ENCODE assay signal across 2 cellular contexts in genomic region chr4:182756161-182756690, GRCh38.
TF ChIP-seq lines count a peak whose summit lies in the region.

No MANE protein-coding gene starts in this region.

TF ChIP-seq in GM23338, 12 proteins besides CTCF, POLR2A, EP300 and RAD21:
- TF ChIP-seq STAT1 (IDR thresholded peaks at IDR 0.05; ENCODE audit: unreplicated experiment) = no peak
- TF ChIP-seq ZNF462 (CRISPR knock-in tag; IDR thresholded peaks at IDR 0.05) = no peak
- no peak for TF ChIP-seq ZNF331 (CRISPR knock-in tag; IDR thresholded peaks at IDR 0.05; ENCODE audit: low read depth)
- no peak for TF ChIP-seq NANOG (IDR thresholded peaks at IDR 0.05; ENCODE audit: borderline replicate concordance)
- TF ChIP-seq, protein P1, sequence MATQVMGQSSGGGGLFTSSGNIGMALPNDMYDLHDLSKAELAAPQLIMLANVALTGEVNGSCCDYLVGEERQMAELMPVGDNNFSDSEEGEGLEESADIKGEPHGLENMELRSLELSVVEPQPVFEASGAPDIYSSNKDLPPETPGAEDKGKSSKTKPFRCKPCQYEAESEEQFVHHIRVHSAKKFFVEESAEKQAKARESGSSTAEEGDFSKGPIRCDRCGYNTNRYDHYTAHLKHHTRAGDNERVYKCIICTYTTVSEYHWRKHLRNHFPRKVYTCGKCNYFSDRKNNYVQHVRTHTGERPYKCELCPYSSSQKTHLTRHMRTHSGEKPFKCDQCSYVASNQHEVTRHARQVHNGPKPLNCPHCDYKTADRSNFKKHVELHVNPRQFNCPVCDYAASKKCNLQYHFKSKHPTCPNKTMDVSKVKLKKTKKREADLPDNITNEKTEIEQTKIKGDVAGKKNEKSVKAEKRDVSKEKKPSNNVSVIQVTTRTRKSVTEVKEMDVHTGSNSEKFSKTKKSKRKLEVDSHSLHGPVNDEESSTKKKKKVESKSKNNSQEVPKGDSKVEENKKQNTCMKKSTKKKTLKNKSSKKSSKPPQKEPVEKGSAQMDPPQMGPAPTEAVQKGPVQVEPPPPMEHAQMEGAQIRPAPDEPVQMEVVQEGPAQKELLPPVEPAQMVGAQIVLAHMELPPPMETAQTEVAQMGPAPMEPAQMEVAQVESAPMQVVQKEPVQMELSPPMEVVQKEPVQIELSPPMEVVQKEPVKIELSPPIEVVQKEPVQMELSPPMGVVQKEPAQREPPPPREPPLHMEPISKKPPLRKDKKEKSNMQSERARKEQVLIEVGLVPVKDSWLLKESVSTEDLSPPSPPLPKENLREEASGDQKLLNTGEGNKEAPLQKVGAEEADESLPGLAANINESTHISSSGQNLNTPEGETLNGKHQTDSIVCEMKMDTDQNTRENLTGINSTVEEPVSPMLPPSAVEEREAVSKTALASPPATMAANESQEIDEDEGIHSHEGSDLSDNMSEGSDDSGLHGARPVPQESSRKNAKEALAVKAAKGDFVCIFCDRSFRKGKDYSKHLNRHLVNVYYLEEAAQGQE (IDR thresholded peaks at IDR 0.05; ENCODE audit: unreplicated experiment) = no peak
- TF ChIP-seq JUNB (IDR thresholded peaks at IDR 0.05; ENCODE audit: unreplicated experiment) = no peak
- TF ChIP-seq EZH2 (IDR thresholded peaks at IDR 0.05; ENCODE audit: low read depth, unreplicated experiment) = no peak
- no peak for TF ChIP-seq POLR2AphosphoS5 (IDR thresholded peaks at IDR 0.05; ENCODE audit: low read depth)
- TF ChIP-seq CREB1 (CRISPR knock-in tag; IDR thresholded peaks at IDR 0.05; ENCODE audit: low read depth) = no peak
- TF ChIP-seq, protein P2, sequence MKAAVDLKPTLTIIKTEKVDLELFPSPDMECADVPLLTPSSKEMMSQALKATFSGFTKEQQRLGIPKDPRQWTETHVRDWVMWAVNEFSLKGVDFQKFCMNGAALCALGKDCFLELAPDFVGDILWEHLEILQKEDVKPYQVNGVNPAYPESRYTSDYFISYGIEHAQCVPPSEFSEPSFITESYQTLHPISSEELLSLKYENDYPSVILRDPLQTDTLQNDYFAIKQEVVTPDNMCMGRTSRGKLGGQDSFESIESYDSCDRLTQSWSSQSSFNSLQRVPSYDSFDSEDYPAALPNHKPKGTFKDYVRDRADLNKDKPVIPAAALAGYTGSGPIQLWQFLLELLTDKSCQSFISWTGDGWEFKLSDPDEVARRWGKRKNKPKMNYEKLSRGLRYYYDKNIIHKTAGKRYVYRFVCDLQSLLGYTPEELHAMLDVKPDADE (IDR thresholded peaks at IDR 0.05) = no peak
- TF ChIP-seq EZH2phosphoT487 (IDR thresholded peaks at IDR 0.05; ENCODE audit: unreplicated experiment) = no peak
- no peak for TF ChIP-seq ZNF114 (CRISPR knock-in tag; IDR thresholded peaks at IDR 0.05)

TF ChIP-seq in IMR-90, 13 proteins besides CTCF, POLR2A, EP300 and RAD21:
- TF ChIP-seq CHD1 (IDR thresholded peaks at IDR 0.05; ENCODE audit: low read depth, low read length) = no peak
- TF ChIP-seq BHLHE40 (IDR thresholded peaks at IDR 0.05; ENCODE audit: low read depth, low read length) = no peak
- TF ChIP-seq MAFK (IDR thresholded peaks at IDR 0.05; ENCODE audit: low read depth, low read length) = no peak
- TF ChIP-seq SMC3 (IDR thresholded peaks at IDR 0.05; ENCODE audit: low read depth, low read length) = no peak
- TF ChIP-seq RFX5 (IDR thresholded peaks at IDR 0.05; ENCODE audit: low read depth, low read length) = no peak
- TF ChIP-seq MXI1 (IDR thresholded peaks at IDR 0.05; ENCODE audit: borderline replicate concordance, low read depth, low read length) = no peak
- TF ChIP-seq FOS (IDR thresholded peaks at IDR 0.05; ENCODE audit: low read depth, low read length) = no peak
- TF ChIP-seq, protein P3, sequence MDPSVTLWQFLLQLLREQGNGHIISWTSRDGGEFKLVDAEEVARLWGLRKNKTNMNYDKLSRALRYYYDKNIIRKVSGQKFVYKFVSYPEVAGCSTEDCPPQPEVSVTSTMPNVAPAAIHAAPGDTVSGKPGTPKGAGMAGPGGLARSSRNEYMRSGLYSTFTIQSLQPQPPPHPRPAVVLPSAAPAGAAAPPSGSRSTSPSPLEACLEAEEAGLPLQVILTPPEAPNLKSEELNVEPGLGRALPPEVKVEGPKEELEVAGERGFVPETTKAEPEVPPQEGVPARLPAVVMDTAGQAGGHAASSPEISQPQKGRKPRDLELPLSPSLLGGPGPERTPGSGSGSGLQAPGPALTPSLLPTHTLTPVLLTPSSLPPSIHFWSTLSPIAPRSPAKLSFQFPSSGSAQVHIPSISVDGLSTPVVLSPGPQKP (IDR thresholded peaks at IDR 0.05; ENCODE audit: borderline replicate concordance, low read depth, low read length) = no peak
- TF ChIP-seq, protein P4, sequence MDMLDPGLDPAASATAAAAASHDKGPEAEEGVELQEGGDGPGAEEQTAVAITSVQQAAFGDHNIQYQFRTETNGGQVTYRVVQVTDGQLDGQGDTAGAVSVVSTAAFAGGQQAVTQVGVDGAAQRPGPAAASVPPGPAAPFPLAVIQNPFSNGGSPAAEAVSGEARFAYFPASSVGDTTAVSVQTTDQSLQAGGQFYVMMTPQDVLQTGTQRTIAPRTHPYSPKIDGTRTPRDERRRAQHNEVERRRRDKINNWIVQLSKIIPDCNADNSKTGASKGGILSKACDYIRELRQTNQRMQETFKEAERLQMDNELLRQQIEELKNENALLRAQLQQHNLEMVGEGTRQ (IDR thresholded peaks at IDR 0.05; ENCODE audit: low read depth, low read length) = no peak
- TF ChIP-seq CEBPB (IDR thresholded peaks at IDR 0.05; ENCODE audit: low read depth, low read length) = no peak
- no peak for TF ChIP-seq RCOR1 (IDR thresholded peaks at IDR 0.05; ENCODE audit: insufficient replicate concordance, low read length)
- no peak for TF ChIP-seq MAZ (IDR thresholded peaks at IDR 0.05; ENCODE audit: borderline replicate concordance, low read depth, low read length)
- TF ChIP-seq NFE2L2 (IDR thresholded peaks at IDR 0.05; ENCODE audit: low read depth, low read length) = no peak
